18 cellular contexts compared by ENCODE assay signal in the genomic region with DNA sequence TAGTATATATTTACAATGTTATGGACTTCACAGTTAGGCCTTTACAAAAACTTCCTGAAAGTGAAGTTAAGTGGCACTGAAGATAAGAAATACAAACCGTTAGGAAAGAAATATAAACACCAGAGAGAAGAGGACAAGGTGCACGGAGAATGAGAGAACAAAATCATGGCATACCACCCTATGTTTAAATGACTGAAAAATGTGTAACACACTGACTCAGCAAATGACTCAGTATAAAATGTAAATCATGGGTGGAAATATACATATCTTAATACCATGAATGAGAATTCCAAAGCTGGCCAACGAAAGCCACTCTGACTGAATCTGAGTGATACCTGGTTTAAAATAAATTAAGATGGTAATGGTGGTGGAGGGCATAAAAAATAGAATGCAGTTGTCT.
DNase-seq lines count a peak whose midpoint lies in the region; ATAC-seq and TF ChIP-seq lines count a peak whose summit lies in the region.
"Had no signal": no experiment of that assay in that cellular context is flagged by ENCODE, and none has a peak within 500 bp of the region (broad histone marks: within the 10 kb centered on the region; RNA-seq: fewer than 3 reads in every experiment).

No MANE protein-coding gene starts in this region.

- H3K36me3 ChIP-seq in Panc1 (ENCODE audit: control insufficient read depth, insufficient read depth, low read length) (no peaks in the 10 kb centered on the region), brain microvascular endothelial cell (replicated peaks) (no peaks in the 10 kb centered on the region)
- H3K36me3 ChIP-seq: gastrocnemius medialis, left ventricle myocardium inferior, right lobe of liver, vagina had no signal

- POLR2A ChIA-PET in Panc1 (lab: Charles Lee), result interaction anchor here (0.6 kb wide), 1 partner anchor 137 kb away, joined by 3 read pairs; no protein-coding TSS in a partner anchor

- H3K27ac ChIP-seq in Panc1 (ENCODE audit: low read length) (no peak overlapping the region), brain microvascular endothelial cell (peak overlapping the region; percentile 25)
- H3K27ac ChIP-seq: gastrocnemius medialis, left ventricle myocardium inferior, right lobe of liver, vagina had no signal

- CTCF ChIA-PET in Panc1 (lab: Charles Lee), result no interaction called here

- intact Hi-C loops in Panc1 (cut with micrococcal nuclease; ENCODE audit: unreplicated experiment), result no loop called here

- in situ Hi-C loops in Panc1 (cut with HindIII; ENCODE audit: low pct_unique_long_range_greater_than_20kb, low sequenced_read_pairs) (no loop called here), brain microvascular endothelial cell (cut with HindIII; ENCODE audit: low pct_ligation_motif_present, low sequenced_read_pairs) (no loop called here)

- ATAC-seq in Panc1 (peak; percentile 69; the same call in 1 of the 2 replicates), GM19328 (IDR thresholded peaks at IDR 0.05; ENCODE audit: unreplicated experiment) (no peak)
- ATAC-seq: gastrocnemius medialis, right lobe of liver had no signal

- H3K4me3 ChIP-seq in Panc1 (ENCODE audit: low read depth in 2 of 2, low read length in 2 of 2), result no peak overlapping the region
- no peak overlapping the region for H3K4me3 ChIP-seq in brain microvascular endothelial cell (ENCODE audit: low read depth, low read length)
- H3K4me3 ChIP-seq in foreskin fibroblast (ENCODE audit: low read depth in 1 of 2, low read length in 2 of 2), result no peak overlapping the region
- H3K4me3 ChIP-seq: gastrocnemius medialis, left ventricle myocardium inferior, right lobe of liver, vagina had no signal

- H3K4me1 ChIP-seq in Panc1 (ENCODE audit: control insufficient read depth, insufficient read depth, low read length), result no peaks in the 10 kb centered on the region; the same call in 1 of the 2 replicates

- no TSS peak for BruUV-seq in Panc1 (replicated peaks; lab: Mats Ljungman, UMichigan)

- H3K9me3 ChIP-seq in Panc1 (ENCODE audit: control insufficient read depth, insufficient read depth, low read depth, low read length), result no peaks in the 10 kb centered on the region
- H3K9me3 ChIP-seq: gastrocnemius medialis, left ventricle myocardium inferior, right lobe of liver, vagina had no signal

- DNase-seq in AG08395 (ENCODE audit: low spot score) (peak; percentile 22), Panc1 (ENCODE audit: low read depth, low spot score) (no peak), brain microvascular endothelial cell (peak; percentile 23), foreskin fibroblast (peak; percentile 50 to 65), HK-2 (ENCODE audit: unreplicated experiment) (no peak), SW480 (ENCODE audit: low spot score) (no peak), NCI-H1694 treated with DMSO at 0.1 percent for 48 hours (lab: John Stamatoyannopoulos, UW) (no peak)
- DNase-seq: activated CD4-positive, alpha-beta T cell treated with anti-CD3 and anti-CD28 coated beads, Interleukin-2, amount 50 U/mL, for 48 hours; activated naive CD4-positive, alpha-beta T cell treated with Interleukin-2 at 50 U/mL for 16 hours; effector CD4-positive, alpha-beta T cell; gastrocnemius medialis; left ventricle myocardium inferior; NCI-H2081 treated with DMSO at 0.1 percent for 48 hours; nucleus accumbens; right lobe of liver; substantia nigra had no signal

- no peak for TF ChIP-seq CTCF in Panc1 (IDR thresholded peaks at IDR 0.05)
- no peak for TF ChIP-seq CTCF in brain microvascular endothelial cell (IDR thresholded peaks at IDR 0.05; ENCODE audit: low read depth, low read length, missing control alignments)
- TF ChIP-seq CTCF in foreskin fibroblast (IDR thresholded peaks at IDR 0.05; ENCODE audit: low read depth, low read length), result no peak

- H3K27me3 ChIP-seq in Panc1 (ENCODE audit: control insufficient read depth, insufficient read depth, low read length), result no peaks in the 10 kb centered on the region
- H3K27me3 ChIP-seq in brain microvascular endothelial cell (replicated peaks), result no peaks in the 10 kb centered on the region
- H3K27me3 ChIP-seq: gastrocnemius medialis, right lobe of liver, vagina had no signal

Comparison
In these comparisons a context has a peak if more than half of its experiments do, and no peak if none do; other contexts are left out.
1. DNase-seq: peak in AG08395 (single experiment), brain microvascular endothelial cell (single experiment) and foreskin fibroblast (2 of 2); none in Panc1 (single experiment), HK-2 (single experiment), SW480 (single experiment) and NCI-H1694 treated with DMSO at 0.1 percent for 48 hours (single experiment).